In genomic region chr1:209793711-209794110, GRCh38 we compare ENCODE assay signal across 13 cellular contexts. TPM values are rescaled to one million over a fixed set of nuclear protein-coding genes. Genes with fewer than 3 reads are reported as not detected.
DNase-seq lines count a peak whose midpoint lies in the region; ATAC-seq, FAIRE-seq and TF ChIP-seq lines count a peak whose summit lies in the region.
"Not testable (repeated sequence)": the region's sequence is repeated elsewhere in the genome, so short reads cannot be mapped to it uniquely, and the experiment has no call there.
"Had no signal": no experiment of that assay in that cellular context is flagged by ENCODE, and none has a peak within 500 bp of the region (broad histone marks: within the 10 kb centered on the region; RNA-seq: fewer than 3 reads in every experiment).

No MANE protein-coding gene starts in this region.

- H3K27me3 ChIP-seq in K562 (ENCODE audit: control insufficient read depth in 2 of 2, insufficient read depth in 2 of 2, low read length in 2 of 2), result peaks cover 27 to 35% of the 10 kb centered on the region in 2 experiments
- not testable (repeated sequence) for H3K27me3 ChIP-seq in mammary epithelial cell (ENCODE audit: insufficient read depth, low read length)

- WGBS in K562 (ENCODE audit: insufficient coverage, low coverage, missing lambda C conversion rate), result 0% methylated on average over 3 of the region's 3 CpGs
- WGBS in mammary epithelial cell (ENCODE audit: low coverage, missing lambda C conversion rate), result 97% methylated on average over 3 of the region's 3 CpGs

- not testable (repeated sequence) for H3K79me2 ChIP-seq in K562 (ENCODE audit: control insufficient read depth, insufficient read depth, low read length)
- peaks cover 99% of the 10 kb centered on the region for H3K79me2 ChIP-seq in mammary epithelial cell (ENCODE audit: insufficient read depth, low read length)

- TF ChIP-seq RAD21 in K562 (CRISPR knock-in tag; conservative IDR thresholded peaks at IDR 0.05 in 1 of 2, IDR thresholded peaks at IDR 0.05 in 1 of 2), result not testable (repeated sequence)

- H3K27me3 Mint-ChIP-seq in activated naive CD4-positive, alpha-beta T cell treated with anti-CD3 and anti-CD28 coated beads, Interleukin-2, amount 50 U/mL, for 24 hours; MCF 10A (ENCODE audit: insufficient read depth, unreplicated experiment); progenitor cell of endocrine pancreas: not testable (repeated sequence)

- not testable (repeated sequence) for H3K4me1 ChIP-seq in HEK293 (ENCODE audit: control insufficient read depth, insufficient read depth, low read length); K562 (replicated peaks in 1 of 2; ENCODE audit: control insufficient read depth in 2 of 2, insufficient read depth in 2 of 2, low read length in 2 of 2)
- peaks cover 29% of the 10 kb centered on the region for H3K4me1 ChIP-seq in mammary epithelial cell (ENCODE audit: insufficient read depth, low read length)

- not testable (repeated sequence) for TF ChIP-seq CTCF in HEK293 (tag by site-specific recombination; IDR thresholded peaks at IDR 0.05); K562 (IDR thresholded peaks at IDR 0.05 in 2 of 3, conservative IDR thresholded peaks at IDR 0.05 in 1 of 3; ENCODE audit: insufficient read depth in 2 of 3, low read depth in 1 of 3, low read length in 3 of 3); MCF 10A (IDR thresholded peaks at IDR 0.05; ENCODE audit: unreplicated experiment); mammary epithelial cell (conservative IDR thresholded peaks at IDR 0.05 in 1 of 2, IDR thresholded peaks at IDR 0.05 in 1 of 2; ENCODE audit: extremely low read depth in 1 of 2, insufficient read depth in 1 of 2, low read depth in 1 of 2, low read length in 2 of 2); progenitor cell of endocrine pancreas (IDR thresholded peaks at IDR 0.05; ENCODE audit: unreplicated experiment)

- TF ChIP-seq POLR2A in K562 (conservative IDR thresholded peaks at IDR 0.05), result not testable (repeated sequence)

- intact Hi-C loops in K562 (cut with micrococcal nuclease); MCF 10A (cut with micrococcal nuclease): not testable (repeated sequence)
- intact Hi-C loops in mammary epithelial cell (cut with micrococcal nuclease), result loop anchor here (5.0 kb wide), 1 partner anchor 34 kb away; the partner anchor contains the start of gene UTP25

- dilution Hi-C loops in mammary epithelial cell (cut with HindIII; ENCODE audit: low sequenced_read_pairs), result not testable (repeated sequence)

- ATAC-seq in K562, result not testable (repeated sequence)

- CTCF ChIA-PET in HEK293 (lab: Yijun Ruan, JAX) (interaction anchor here (0.6 to 1.0 kb wide), 3 partner anchors 22 to 202 kb away, joined by 3 to 5 read pairs (median 3); no protein-coding TSS in a partner anchor), MCF 10A (lab: Yijun Ruan, JAX) (interaction anchor here (0.9 to 14.2 kb wide), 4 partner anchors 9 to 32 kb away, joined by 3 to 263 read pairs (median 4); partner anchors contain the start of gene UTP25)
- CTCF ChIA-PET in K562 (lab: Yijun Ruan, JAX; ENCODE audit: low intra/inter-chr PET ratio); mammary epithelial cell (lab: Charles Lee; ENCODE audit: low non-redundant PET): not testable (repeated sequence)

- not testable (repeated sequence) for H3K9me3 Mint-ChIP-seq in activated naive CD4-positive, alpha-beta T cell treated with anti-CD3 and anti-CD28 coated beads, Interleukin-2, amount 50 U/mL, for 24 hours; MCF 10A (ENCODE audit: unreplicated experiment); progenitor cell of endocrine pancreas (ENCODE audit: low read depth)

- not testable (repeated sequence) for H3K4me2 ChIP-seq in K562 (ENCODE audit: insufficient read depth, low read length); mammary epithelial cell (ENCODE audit: insufficient read depth, low read depth, low read length)

- in situ Hi-C loops in K562 (cut with MboI); mammary epithelial cell (cut with MboI; ENCODE audit: low sequenced_read_pairs in 2 of 2): not testable (repeated sequence)

- not testable (repeated sequence) for H3K9me1 ChIP-seq in K562 (ENCODE audit: control insufficient read depth, insufficient read depth, low read length)

- DNase-seq in K562 (ENCODE audit: extremely low read depth in 1 of 4, low spot score in 3 of 4); mammary epithelial cell; epithelial cell of prostate (ENCODE audit: low read depth, low spot score); progenitor cell of endocrine pancreas (ENCODE audit: low spot score, unreplicated experiment): not testable (repeated sequence)
- DNase-seq in MCF 10A (ENCODE audit: unreplicated experiment), result peak; percentile 25

- not testable (repeated sequence) for H2AFZ ChIP-seq in K562 (ENCODE audit: low read depth, low read length); mammary epithelial cell (ENCODE audit: low read depth, low read length)

- not testable (repeated sequence) for TF ChIP-seq EP300 in K562 (IDR thresholded peaks at IDR 0.05; ENCODE audit: low read length)

- not testable (repeated sequence) for FAIRE-seq in K562 (lab: Jason Lieb, UNC)

- H3K36me3 ChIP-seq in HEK293 (ENCODE audit: control insufficient read depth in 2 of 2, insufficient read depth in 1 of 2, low read length in 2 of 2); K562 (ENCODE audit: control insufficient read depth, insufficient read depth, low read length): not testable (repeated sequence)
- H3K36me3 ChIP-seq in mammary epithelial cell (ENCODE audit: insufficient read depth, low read length), result peaks cover 79% of the 10 kb centered on the region

- H3K9me3 ChIP-seq in HEK293 (ENCODE audit: control insufficient read depth, insufficient read depth, low read depth, low read length); K562 (replicated peaks; ENCODE audit: control insufficient read depth, insufficient read depth, low read depth, low read length); mammary epithelial cell (replicated peaks; ENCODE audit: insufficient read depth, low read length): not testable (repeated sequence)

- H3K36me3 Mint-ChIP-seq in activated naive CD4-positive, alpha-beta T cell treated with anti-CD3 and anti-CD28 coated beads, Interleukin-2, amount 50 U/mL, for 24 hours, result not testable (repeated sequence)
- H3K36me3 Mint-ChIP-seq in MCF 10A (ENCODE audit: insufficient read depth, unreplicated experiment) (peaks cover 100% of the 10 kb centered on the region), progenitor cell of endocrine pancreas (ENCODE audit: insufficient read depth) (peaks cover 50% of the 10 kb centered on the region)

- POLR2A ChIA-PET in HEK293 (lab: Yijun Ruan, JAX), result not testable (repeated sequence)
- POLR2A ChIA-PET in K562 (lab: Yijun Ruan, JAX), result interaction anchor here (0.7 kb wide), 1 partner anchor 11 kb away, joined by 3 read pairs; no protein-coding TSS in a partner anchor
- POLR2A ChIA-PET in MCF 10A (lab: Yijun Ruan, JAX), result interaction anchor here (0.6 to 4.5 kb wide), 8 partner anchors 8 to 45 kb away, joined by 3 to 53 read pairs (median 10); partner anchors contain the start of genes C1orf74, IRF6 and UTP25

- not testable (repeated sequence) for BruUV-seq in K562 (replicated peaks; lab: Mats Ljungman, UMichigan)
- BruUV-seq in MCF 10A (replicated peaks; lab: Mats Ljungman, UMichigan), result TSS peak; percentile 5
- TSS peak; percentile 2 for BruUV-seq in mammary epithelial cell (replicated peaks; lab: Mats Ljungman, UMichigan)

- not testable (repeated sequence) for H3K4me3 ChIP-seq in HEK293 (ENCODE audit: low read depth, low read length); K562; mammary epithelial cell (replicated peaks in 1 of 3; ENCODE audit: insufficient read depth in 1 of 3, low read depth in 2 of 3, low read length in 3 of 3)

- not testable (repeated sequence) for H3K27ac Mint-ChIP-seq in activated naive CD4-positive, alpha-beta T cell treated with anti-CD3 and anti-CD28 coated beads, Interleukin-2, amount 50 U/mL, for 24 hours; MCF 10A (ENCODE audit: low read depth, unreplicated experiment)
- peak overlapping the region; percentile 45 for H3K27ac Mint-ChIP-seq in progenitor cell of endocrine pancreas

- H3K4me1 Mint-ChIP-seq in activated naive CD4-positive, alpha-beta T cell treated with anti-CD3 and anti-CD28 coated beads, Interleukin-2, amount 50 U/mL, for 24 hours; progenitor cell of endocrine pancreas (ENCODE audit: low read depth): not testable (repeated sequence)
- peaks cover 17% of the 10 kb centered on the region for H3K4me1 Mint-ChIP-seq in MCF 10A (ENCODE audit: insufficient read depth, unreplicated experiment)

- H3K27ac ChIP-seq in HEK293 (ENCODE audit: extremely low read depth, low read depth, low read length); K562 (ENCODE audit: extremely low read depth, low read depth, low read length); mammary epithelial cell (ENCODE audit: insufficient read depth, low read depth, low read length): not testable (repeated sequence)
- H3K27ac ChIP-seq in epithelial cell of prostate, result peak overlapping the region; percentile 63

- not testable (repeated sequence) for H3K9ac ChIP-seq in K562 (ENCODE audit: insufficient read depth in 1 of 2, low read depth in 2 of 2, low read length in 2 of 2); mammary epithelial cell (ENCODE audit: insufficient read depth, low read length)

- peak overlapping the region; percentile 12 for H3K4me3 Mint-ChIP-seq in activated naive CD4-positive, alpha-beta T cell treated with anti-CD3 and anti-CD28 coated beads, Interleukin-2, amount 50 U/mL, for 24 hours
- H3K4me3 Mint-ChIP-seq in MCF 10A (ENCODE audit: unreplicated experiment); progenitor cell of endocrine pancreas (ENCODE audit: low read depth): not testable (repeated sequence)

- not testable (repeated sequence) for H4K20me1 ChIP-seq in K562 (replicated peaks; ENCODE audit: control insufficient read depth, insufficient read depth, low read length); mammary epithelial cell (ENCODE audit: insufficient read depth, low read length)

RNA-seq across cellular contexts. Expression of gene C1orf74, which starts 9.4 kb away (rescaled TPM):
- total RNA-seq in K562 (2011; cell fraction: chromatin; rRNA removed; ENCODE audit: low replicate concordance), result 5.3 and 6.8 TPM in 2 replicates
- total RNA-seq in K562 (2011; cell fraction: nucleolus; rRNA removed), result 5.9 and 6.8 TPM in 2 replicates
- 7.3 and 8.0 TPM in 2 replicates for total RNA-seq in K562 (2011; cell fraction: nucleoplasm; rRNA removed)
- total RNA-seq in K562 (2014; rRNA removed) (4.0 and 4.3 TPM in 2 replicates), K562 (2014; rRNA removed; fragmentation: Illumina TruSeq; extraction: Trizol) (5.7 and 6.5 TPM in 2 replicates), K562 (2015; rRNA removed; fragmentation: Illumina TruSeq; extraction: Trizol) (5.7 and 6.5 TPM in 2 replicates), K562 (2021) (4.7 and 4.9 TPM in 2 replicates), MCF 10A (2022) (6.8 and 7.1 TPM in 2 replicates), mammary epithelial cell (10 to 100 TPM; 29.8 to 50.1 TPM), progenitor cell of endocrine pancreas (2.5 and 3.1 TPM in 2 replicates)
- polyA plus RNA-seq in K562 (2011; rRNA removed) (5.8 and 7.4 TPM in 2 replicates), K562 (2014; fragmentation: Illumina TruSeq; extraction: Trizol) (5.3 and 5.7 TPM in 2 replicates), K562 (2014; fragmentation: Nextera tagmentation; extraction: Ambion mirVana) (1 to 10 TPM; 5.7 to 7.6 TPM), K562 (2014; rRNA removed) (4.0 and 4.9 TPM in 2 replicates), mammary epithelial cell (13.2 TPM)
- 4.4 and 4.9 TPM in 2 replicates for polyA plus RNA-seq in K562 (2011; cell fraction: cytosol; rRNA removed)
- polyA plus RNA-seq in K562 (2011; cell fraction: nucleus; rRNA removed), result 3.7 and 4.5 TPM in 2 replicates
- polyA plus RNA-seq in K562 (2012), result 3.2 and 3.4 TPM in 2 replicates
- 10.9 and 11.2 TPM in 2 replicates for polyA minus RNA-seq in K562 (2011; rRNA and poly(A)+ RNA removed)
- polyA minus RNA-seq in K562 (2011; cell fraction: cytosol; rRNA and poly(A)+ RNA removed), result 2.0 and 4.0 TPM in 2 replicates
- polyA minus RNA-seq in K562 (2011; cell fraction: nucleus; rRNA and poly(A)+ RNA removed), result 8.6 and 17.5 TPM in 2 replicates
- 28.7 TPM for polyA minus RNA-seq in mammary epithelial cell

RNA-seq across cellular contexts. Expression of gene IRF6, which starts 12.2 kb away (rescaled TPM):
- 0.63 and 1.3 TPM in 2 replicates for total RNA-seq in K562 (2011; cell fraction: chromatin; rRNA removed; ENCODE audit: low replicate concordance)
- total RNA-seq in K562 (2011; cell fraction: nucleolus; rRNA removed), result 0.33 and 0.53 TPM in 2 replicates
- 0.53 and 0.88 TPM in 2 replicates for total RNA-seq in K562 (2011; cell fraction: nucleoplasm; rRNA removed)
- total RNA-seq in K562 (2014; rRNA removed) (0.32 and 0.37 TPM in 2 replicates), K562 (2014; rRNA removed; fragmentation: Illumina TruSeq; extraction: Trizol) (0.22 and 0.25 TPM in 2 replicates), K562 (2015; rRNA removed; fragmentation: Illumina TruSeq; extraction: Trizol) (0.08 and 0.11 TPM in 2 replicates), K562 (2021) (0.20 and 0.29 TPM in 2 replicates), MCF 10A (2022) (87.8 and 106 TPM in 2 replicates), mammary epithelial cell (100 to 1,000 TPM; 261 to 422 TPM), progenitor cell of endocrine pancreas (19.6 and 23.4 TPM in 2 replicates)
- polyA plus RNA-seq in K562 (2011; rRNA removed) (0.64 and 0.65 TPM in 2 replicates), K562 (2014; fragmentation: Illumina TruSeq; extraction: Trizol) (0.10 and 0.15 TPM in 2 replicates), K562 (2014; fragmentation: Nextera tagmentation; extraction: Ambion mirVana) (under 1 TPM; 0.04 to 0.17 TPM), K562 (2014; rRNA removed) (0.03 and 0.11 TPM in 2 replicates), mammary epithelial cell (252 TPM)
- 0.50 and 0.51 TPM in 2 replicates for polyA plus RNA-seq in K562 (2011; cell fraction: cytosol; rRNA removed)
- 0.35 and 0.57 TPM in 2 replicates for polyA plus RNA-seq in K562 (2011; cell fraction: nucleus; rRNA removed)
- polyA plus RNA-seq in K562 (2012), result 0.21 and 0.80 TPM in 2 replicates
- 0.57 and 0.84 TPM in 2 replicates for polyA minus RNA-seq in K562 (2011; rRNA and poly(A)+ RNA removed)
- polyA minus RNA-seq in K562 (2011; cell fraction: cytosol; rRNA and poly(A)+ RNA removed), result 0.36 and 0.76 TPM in 2 replicates
- polyA minus RNA-seq in K562 (2011; cell fraction: nucleus; rRNA and poly(A)+ RNA removed), result 0.13 and 0.56 TPM in 2 replicates
- polyA minus RNA-seq in mammary epithelial cell, result 369 TPM
- total RNA-seq: A172, Daoy had no signal

RNA-seq across cellular contexts. Expression of gene UTP25, which starts 34.1 kb away (rescaled TPM):
- total RNA-seq in K562 (2011; cell fraction: chromatin; rRNA removed; ENCODE audit: low replicate concordance), result 18.3 and 30.1 TPM in 2 replicates
- total RNA-seq in K562 (2011; cell fraction: nucleolus; rRNA removed), result 10.3 and 13.0 TPM in 2 replicates
- 18.0 and 28.4 TPM in 2 replicates for total RNA-seq in K562 (2011; cell fraction: nucleoplasm; rRNA removed)
- total RNA-seq in K562 (2014; rRNA removed) (10.6 and 11.9 TPM in 2 replicates), K562 (2014; rRNA removed; fragmentation: Illumina TruSeq; extraction: Trizol) (17.6 and 18.4 TPM in 2 replicates), K562 (2015; rRNA removed; fragmentation: Illumina TruSeq; extraction: Trizol) (15.3 and 16.6 TPM in 2 replicates), K562 (2021) (10.7 and 12.0 TPM in 2 replicates), MCF 10A (2022) (20.4 and 23.8 TPM in 2 replicates), mammary epithelial cell (10 to 100 TPM in 1 of 2 donors, 1 to 10 TPM in 1; 9.3 to 14.0 TPM), progenitor cell of endocrine pancreas (7.4 and 7.8 TPM in 2 replicates)
- polyA plus RNA-seq in K562 (2011; rRNA removed) (10.4 and 12.8 TPM in 2 replicates), K562 (2014; fragmentation: Illumina TruSeq; extraction: Trizol) (13.1 and 15.7 TPM in 2 replicates), K562 (2014; fragmentation: Nextera tagmentation; extraction: Ambion mirVana) (10 to 100 TPM in 1 of 2 experiments, 1 to 10 TPM in 1; 5.7 to 10.9 TPM), K562 (2014; rRNA removed) (8.7 and 9.5 TPM in 2 replicates), mammary epithelial cell (8.0 TPM)
- 4.5 and 6.9 TPM in 2 replicates for polyA plus RNA-seq in K562 (2011; cell fraction: cytosol; rRNA removed)
- 10.4 and 11.3 TPM in 2 replicates for polyA plus RNA-seq in K562 (2011; cell fraction: nucleus; rRNA removed)
- polyA plus RNA-seq in K562 (2012), result 5.1 and 6.6 TPM in 2 replicates
- polyA minus RNA-seq in K562 (2011; rRNA and poly(A)+ RNA removed), result 20.6 and 21.0 TPM in 2 replicates
- polyA minus RNA-seq in K562 (2011; cell fraction: cytosol; rRNA and poly(A)+ RNA removed), result 4.3 and 4.9 TPM in 2 replicates
- 19.7 and 27.1 TPM in 2 replicates for polyA minus RNA-seq in K562 (2011; cell fraction: nucleus; rRNA and poly(A)+ RNA removed)
- polyA minus RNA-seq in mammary epithelial cell, result 8.3 TPM

RNA-seq across cellular contexts. Expression of gene TRAF3IP3, which starts 37.9 kb away (rescaled TPM):
- not detected in 2 replicates for total RNA-seq in K562 (2011; cell fraction: chromatin; rRNA removed; ENCODE audit: low replicate concordance)
- total RNA-seq in K562 (2011; cell fraction: nucleolus; rRNA removed), result not detected in 2 replicates
- 0.15 TPM in 1 of 2 replicates, not detected in the other for total RNA-seq in K562 (2011; cell fraction: nucleoplasm; rRNA removed)
- total RNA-seq in K562 (2014; rRNA removed) (1.1 TPM in 1 of 2 replicates, not detected in the other), K562 (2014; rRNA removed; fragmentation: Illumina TruSeq; extraction: Trizol) (0.15 and 0.26 TPM in 2 replicates), K562 (2015; rRNA removed; fragmentation: Illumina TruSeq; extraction: Trizol) (0.34 and 0.36 TPM in 2 replicates), K562 (2021) (0.56 and 0.80 TPM in 2 replicates), MCF 10A (2022) (not detected in 2 replicates), mammary epithelial cell (under 1 TPM in 1 of 2 donors, not detected in 1; 0.28 TPM), progenitor cell of endocrine pancreas (not detected in 2 replicates)
- polyA plus RNA-seq in K562 (2011; rRNA removed) (0.06 and 0.12 TPM in 2 replicates), K562 (2014; fragmentation: Illumina TruSeq; extraction: Trizol) (0.31 TPM in 1 of 2 replicates, not detected in the other), K562 (2014; fragmentation: Nextera tagmentation; extraction: Ambion mirVana) (under 1 TPM; 0.21 to 0.45 TPM), K562 (2014; rRNA removed) (0.29 and 0.57 TPM in 2 replicates), mammary epithelial cell (not detected)
- polyA plus RNA-seq in K562 (2011; cell fraction: cytosol; rRNA removed), result not detected in 2 replicates
- polyA plus RNA-seq in K562 (2011; cell fraction: nucleus; rRNA removed), result not detected in 2 replicates
- polyA plus RNA-seq in K562 (2012), result 0.56 and 1.1 TPM in 2 replicates
- polyA minus RNA-seq in K562 (2011; rRNA and poly(A)+ RNA removed), result not detected in 2 replicates
- not detected in 2 replicates for polyA minus RNA-seq in K562 (2011; cell fraction: cytosol; rRNA and poly(A)+ RNA removed)
- polyA minus RNA-seq in K562 (2011; cell fraction: nucleus; rRNA and poly(A)+ RNA removed), result not detected in 2 replicates
- not detected for polyA minus RNA-seq in mammary epithelial cell
- total RNA-seq: A172, Caco-2, Calu3, Daoy had no signal
- polyA plus RNA-seq: A549, BJ had no signal
